Comparison of ENCODE assay signal across 28 cellular contexts in genomic region chr16:66170989-66171388, GRCh38.
DNase-seq lines count a peak whose midpoint lies in the region; FAIRE-seq and TF ChIP-seq lines count a peak whose summit lies in the region.
"Had no signal": no experiment of that assay in that cellular context is flagged by ENCODE, and none has a peak within 500 bp of the region (broad histone marks: within the 10 kb centered on the region; RNA-seq: fewer than 3 reads in every experiment).

No MANE protein-coding gene starts in this region.

- TF ChIP-seq CTCF in coronary artery (IDR thresholded peaks at IDR 0.05) (no peak), endodermal cell (conservative IDR thresholded peaks at IDR 0.05) (no peak), osteocyte (IDR thresholded peaks at IDR 0.05) (no peak)

- DNase-seq in coronary artery (ENCODE audit: low spot score) (peak; percentile 52), endodermal cell (peak; percentile 4), mesenteric fat pad (ENCODE audit: low spot score) (peak; percentile 68), osteocyte (ENCODE audit: extremely low spot score, unreplicated experiment) (peak; percentile 73), caudate nucleus (lab: John Stamatoyannopoulos, UW) (no peak), nucleus accumbens (lab: John Stamatoyannopoulos, UW) (no peak), small intestine (no peak)
- DNase-seq: 8988T; ACHN; BE2C; C1 segment of cervical spinal cord; CD4-positive, alpha-beta memory T cell; CD4-positive, CD25-positive, alpha-beta regulatory T cell; CD8-positive, alpha-beta memory T cell; COR-L47; DMS 273 treated with DMSO at 0.1 percent for 48 hours; DMS153; DMS53; DMS79; DND-41; EL; GDM1 had no signal

- no peak for FAIRE-seq in small intestine (lab: Jason Lieb, UNC)
- FAIRE-seq: A204.1, GM12878, GM12892, GM18507 had no signal

- no peak overlapping the region for H3K4me3 Mint-ChIP-seq in endodermal cell
- H3K4me3 Mint-ChIP-seq in osteocyte (ENCODE audit: unreplicated experiment), result no peak overlapping the region
- H3K4me3 Mint-ChIP-seq: CD14-positive monocyte; CD4-positive, alpha-beta memory T cell; CD4-positive, CD25-positive, alpha-beta regulatory T cell; CD8-positive, alpha-beta memory T cell had no signal

- no peaks in the 10 kb centered on the region for H3K36me3 ChIP-seq in endodermal cell (ENCODE audit: control insufficient read depth, insufficient read depth, low read length)
- no peaks in the 10 kb centered on the region for H3K36me3 ChIP-seq in small intestine (ENCODE audit: control insufficient read depth in 2 of 2, insufficient read depth in 2 of 2, low read length in 2 of 2)
- H3K36me3 ChIP-seq: BE2C, BLaER1 had no signal

- H3K4me3 ChIP-seq in coronary artery, result no peak overlapping the region
- no peak overlapping the region for H3K4me3 ChIP-seq in endodermal cell (ENCODE audit: low read length)
- H3K4me3 ChIP-seq in small intestine (ENCODE audit: low read depth in 1 of 2, low read length in 2 of 2), result no peak overlapping the region
- H3K4me3 ChIP-seq: BLaER1, GM12878 had no signal

- WGBS in endodermal cell (ENCODE audit: insufficient coverage in 1 of 2, insufficient read length in 1 of 2), 2 experiments, result 77 to 100% methylated on average over 1 to 3 of the region's 3 CpGs
- WGBS in small intestine, 3 donors, result 70 to 87% (median 73%) methylated on average over 3 of the region's 3 CpGs

- H3K9me3 ChIP-seq in endodermal cell (ENCODE audit: control insufficient read depth, low read length), result no peaks in the 10 kb centered on the region
- H3K9me3 ChIP-seq in small intestine (ENCODE audit: control insufficient read depth, low read depth), result no peaks in the 10 kb centered on the region
- H3K9me3 ChIP-seq: BE2C had no signal

- H3K4me1 ChIP-seq in endodermal cell (ENCODE audit: control insufficient read depth, insufficient read depth, low read length), result no peaks in the 10 kb centered on the region
- no peaks in the 10 kb centered on the region for H3K4me1 ChIP-seq in small intestine (ENCODE audit: control insufficient read depth in 2 of 2, insufficient read depth in 1 of 2, low read depth in 1 of 2, low read length in 1 of 2)
- H3K4me1 ChIP-seq: BE2C had no signal

- H3K9me3 Mint-ChIP-seq in endodermal cell (peaks cover 6% of the 10 kb centered on the region), osteocyte (ENCODE audit: unreplicated experiment) (peaks cover 4% of the 10 kb centered on the region)
- H3K9me3 Mint-ChIP-seq: CD4-positive, alpha-beta memory T cell had no signal

- no peak overlapping the region for H3K27ac ChIP-seq in coronary artery
- H3K27ac ChIP-seq in endodermal cell (ENCODE audit: low read depth, low read length), result no peak overlapping the region
- H3K27ac ChIP-seq in caudate nucleus (ENCODE audit: low read depth, low read length), result no peak overlapping the region
- H3K27ac ChIP-seq in small intestine (ENCODE audit: low read depth in 1 of 2, low read length in 1 of 2), result no peak overlapping the region
- H3K27ac ChIP-seq: BLaER1 had no signal

- H3K36me3 Mint-ChIP-seq in endodermal cell (ENCODE audit: low read depth), result no peaks in the 10 kb centered on the region
- H3K36me3 Mint-ChIP-seq in osteocyte (ENCODE audit: unreplicated experiment), result no peaks in the 10 kb centered on the region
- H3K36me3 Mint-ChIP-seq: CD14-positive monocyte; CD4-positive, alpha-beta memory T cell; CD4-positive, CD25-positive, alpha-beta regulatory T cell; CD8-positive, alpha-beta memory T cell had no signal

- H3K27me3 ChIP-seq in endodermal cell (ENCODE audit: control insufficient read depth, insufficient read depth, low read length, poor library complexity, severe bottlenecking) (no peaks in the 10 kb centered on the region), small intestine (ENCODE audit: control insufficient read depth in 2 of 2, insufficient read depth in 2 of 2, low read length in 2 of 2) (no peaks in the 10 kb centered on the region)
- H3K27me3 ChIP-seq: BE2C, BLaER1 had no signal

- H3K4me1 Mint-ChIP-seq in endodermal cell (no peaks in the 10 kb centered on the region), osteocyte (ENCODE audit: unreplicated experiment) (peaks cover 9% of the 10 kb centered on the region)
- H3K4me1 Mint-ChIP-seq: CD4-positive, CD25-positive, alpha-beta regulatory T cell; CD8-positive, alpha-beta memory T cell had no signal

- no peak overlapping the region for H3K9ac ChIP-seq in endodermal cell (ENCODE audit: extremely low read depth, low read length, poor library complexity, severe bottlenecking)
- H3K9ac ChIP-seq: BLaER1 had no signal

- H3K27ac Mint-ChIP-seq in endodermal cell (no peak overlapping the region), osteocyte (ENCODE audit: unreplicated experiment) (no peak overlapping the region)
- H3K27ac Mint-ChIP-seq: CD14-positive monocyte; CD4-positive, alpha-beta memory T cell; CD4-positive, CD25-positive, alpha-beta regulatory T cell; CD8-positive, alpha-beta memory T cell had no signal

- peaks cover 6% of the 10 kb centered on the region for H3K27me3 Mint-ChIP-seq in endodermal cell (ENCODE audit: insufficient read depth)
- H3K27me3 Mint-ChIP-seq in osteocyte (ENCODE audit: unreplicated experiment), result no peaks in the 10 kb centered on the region

Comparison
In these comparisons a context has a peak if more than half of its experiments do, and no peak if none do; other contexts are left out.
1. DNase-seq: peak in coronary artery (single experiment), endodermal cell (single experiment), mesenteric fat pad (single experiment) and osteocyte (single experiment); none in caudate nucleus (0 of 61), nucleus accumbens (0 of 56) and small intestine (single experiment).